Comparison of ENCODE assay signal across 9 cellular contexts in the genomic region with DNA sequence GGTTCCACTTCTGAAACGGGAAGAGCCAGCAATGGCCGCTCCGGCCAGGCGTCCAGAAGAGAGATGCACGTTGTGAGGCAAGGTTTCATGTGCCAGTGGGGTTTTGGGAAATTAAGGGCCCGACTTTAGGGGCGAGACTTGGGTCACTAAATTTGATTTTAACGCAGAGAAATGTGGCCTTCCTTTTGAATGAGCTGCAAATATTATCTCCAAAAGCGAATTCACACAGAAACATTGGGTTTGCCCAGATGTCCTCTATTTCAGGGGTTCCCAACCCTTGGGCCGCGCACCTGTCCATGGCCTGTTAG. TPM values are rescaled to one million over a fixed set of nuclear protein-coding genes. Genes with fewer than 3 reads are reported as not detected.
DNase-seq lines count a peak whose midpoint lies in the region; ATAC-seq and TF ChIP-seq lines count a peak whose summit lies in the region.
"Had no signal": no experiment of that assay in that cellular context is flagged by ENCODE, and none has a peak within 500 bp of the region (broad histone marks: within the 10 kb centered on the region; RNA-seq: fewer than 3 reads in every experiment).

No MANE protein-coding gene starts in this region.

- CTCF ChIA-PET in CD8-positive, alpha-beta T cell (lab: Charles Lee), result interaction anchor here (0.8 to 7.3 kb wide), 13 partner anchors 10 to 338 kb away, joined by 3 to 68 read pairs (median 6); a partner anchor contains a TSS
- CTCF ChIA-PET in Panc1 (lab: Charles Lee), result interaction anchor here (1.5 kb wide), 2 partner anchors 19 to 289 kb away, joined by 4 to 6 read pairs; no protein-coding TSS in a partner anchor

- no peaks in the 10 kb centered on the region for H3K9me3 ChIP-seq in CD8-positive, alpha-beta T cell (ENCODE audit: low read length)
- H3K9me3 ChIP-seq in Panc1 (ENCODE audit: control insufficient read depth, insufficient read depth, low read depth, low read length), result no peaks in the 10 kb centered on the region
- H3K9me3 ChIP-seq in psoas muscle, result no peaks in the 10 kb centered on the region

- in situ Hi-C loops in Panc1 (cut with HindIII; ENCODE audit: low pct_unique_long_range_greater_than_20kb, low sequenced_read_pairs), result no loop called here

- H3K36me3 ChIP-seq in CD8-positive, alpha-beta T cell (ENCODE audit: insufficient read depth, low read length), result no peaks in the 10 kb centered on the region
- H3K36me3 ChIP-seq in Panc1 (ENCODE audit: control insufficient read depth, insufficient read depth, low read length), result no peaks in the 10 kb centered on the region
- H3K36me3 ChIP-seq in psoas muscle (ENCODE audit: insufficient read depth in 1 of 2, low read depth in 1 of 2), result no peaks in the 10 kb centered on the region

- H3K4me1 Mint-ChIP-seq in CD8-positive, alpha-beta T cell (ENCODE audit: low read depth), result peaks cover 29% of the 10 kb centered on the region

- 0 to 1% (median 0%) methylated on average over 11 of the region's 11 CpGs for WGBS in psoas muscle, 3 donors

- ATAC-seq in CD8-positive, alpha-beta T cell, result no peak
- ATAC-seq in Panc1, result no peak
- ATAC-seq in psoas muscle, result no peak
- ATAC-seq in HG03432 (IDR thresholded peaks at IDR 0.05; ENCODE audit: unreplicated experiment), result no peak
- ATAC-seq in GM21360 (IDR thresholded peaks at IDR 0.05; ENCODE audit: unreplicated experiment), result no peak

- H3K27me3 Mint-ChIP-seq in CD8-positive, alpha-beta T cell (ENCODE audit: low read depth), result no peaks in the 10 kb centered on the region
- H3K27me3 Mint-ChIP-seq: stimulated activated memory B cell treated with anti-CD40 and anti-IgM and Interleukin-4, amounts not matched to agents 10 μg/mL and 1 μg/mL and 100 μg/mL, for 72 hours had no signal

- peak overlapping the region; percentile 80 for H3K27ac ChIP-seq in CD8-positive, alpha-beta T cell (ENCODE audit: low read depth, low read length)
- peak overlapping the region; percentile 96 for H3K27ac ChIP-seq in Panc1 (ENCODE audit: low read length)
- peak overlapping the region; percentile 99 for H3K27ac ChIP-seq in psoas muscle

- POLR2A ChIA-PET in CD8-positive, alpha-beta T cell (lab: Charles Lee), result interaction anchor here (0.6 to 5.4 kb wide), 15 partner anchors 9 to 1241 kb away, joined by 3 to 33 read pairs (median 6); a partner anchor contains a TSS
- POLR2A ChIA-PET in Panc1 (lab: Charles Lee), result interaction anchor here (0.8 kb wide), 1 partner anchor 339 kb away, joined by 4 read pairs; no protein-coding TSS in a partner anchor

- H3K27me3 ChIP-seq in CD8-positive, alpha-beta T cell (ENCODE audit: insufficient read depth, low read length), result no peaks in the 10 kb centered on the region
- no peaks in the 10 kb centered on the region for H3K27me3 ChIP-seq in Panc1 (ENCODE audit: control insufficient read depth, insufficient read depth, low read length)
- no peaks in the 10 kb centered on the region for H3K27me3 ChIP-seq in psoas muscle (ENCODE audit: insufficient read depth in 3 of 3, low read length in 2 of 3)

- DNase-seq in CD8-positive, alpha-beta T cell, result no peak
- DNase-seq in Panc1 (ENCODE audit: low read depth, low spot score), result no peak
- no peak for DNase-seq in fibroblast of pulmonary artery (ENCODE audit: low read depth)
- DNase-seq in psoas muscle, result no peak
- no peak for DNase-seq in UCSD-AML1 (lab: John Stamatoyannopoulos, UW; ENCODE audit: unreplicated experiment)
- no peak for DNase-seq in Ammon's horn (ENCODE audit: low spot score)

- no peak overlapping the region for H3K4me3 Mint-ChIP-seq in CD8-positive, alpha-beta T cell
- H3K4me3 Mint-ChIP-seq: stimulated activated memory B cell treated with anti-CD40 and anti-IgM and Interleukin-4, amounts not matched to agents 10 μg/mL and 1 μg/mL and 100 μg/mL, for 72 hours had no signal

- no peak overlapping the region for H3K27ac Mint-ChIP-seq in CD8-positive, alpha-beta T cell
- H3K27ac Mint-ChIP-seq: stimulated activated memory B cell treated with anti-CD40 and anti-IgM and Interleukin-4, amounts not matched to agents 10 μg/mL and 1 μg/mL and 100 μg/mL, for 72 hours had no signal

- intact Hi-C loops in CD8-positive, alpha-beta T cell (cut with DNase I, micrococcal nuclease), result loop anchor here (1.0 to 5.0 kb wide), 11 partner anchors 19 to 420 kb away; a partner anchor contains a TSS
- intact Hi-C loops in Panc1 (cut with micrococcal nuclease; ENCODE audit: unreplicated experiment), result loop anchor here (5.0 kb wide), 1 partner anchor 70 kb away; no protein-coding TSS in a partner anchor
- intact Hi-C loops in psoas muscle (cut with DNase I), result loop anchor here (5.0 to 10.0 kb wide), 7 partner anchors 50 to 423 kb away; a partner anchor contains a TSS

- H3K4me3 ChIP-seq in CD8-positive, alpha-beta T cell (ENCODE audit: low read depth, low read length), result peak overlapping the region; percentile 93
- H3K4me3 ChIP-seq in Panc1 (ENCODE audit: low read depth in 2 of 2, low read length in 2 of 2) (peak overlapping the region; percentile 81 to 97), fibroblast of pulmonary artery (replicated peaks; ENCODE audit: low read depth, low read length) (peak overlapping the region; percentile 83), psoas muscle (peak overlapping the region; percentile 89)

- H3K9me3 Mint-ChIP-seq in CD8-positive, alpha-beta T cell, result no peaks in the 10 kb centered on the region
- H3K9me3 Mint-ChIP-seq: stimulated activated memory B cell treated with anti-CD40 and anti-IgM and Interleukin-4, amounts not matched to agents 10 μg/mL and 1 μg/mL and 100 μg/mL, for 72 hours had no signal

- peaks cover 4% of the 10 kb centered on the region for H3K36me3 Mint-ChIP-seq in CD8-positive, alpha-beta T cell
- H3K36me3 Mint-ChIP-seq: stimulated activated memory B cell treated with anti-CD40 and anti-IgM and Interleukin-4, amounts not matched to agents 10 μg/mL and 1 μg/mL and 100 μg/mL, for 72 hours had no signal

- TSS peak; percentile 87 for BruUV-seq in Panc1 (replicated peaks; lab: Mats Ljungman, UMichigan)

- TF ChIP-seq CTCF in CD8-positive, alpha-beta T cell (IDR thresholded peaks at IDR 0.05), result no peak
- TF ChIP-seq CTCF in Panc1 (IDR thresholded peaks at IDR 0.05) (no peak), fibroblast of pulmonary artery (IDR thresholded peaks at IDR 0.05; ENCODE audit: low read length, missing control alignments) (no peak), psoas muscle (IDR thresholded peaks at IDR 0.05) (no peak)

- H3K4me1 ChIP-seq in CD8-positive, alpha-beta T cell (ENCODE audit: insufficient read depth, low read length), result peaks cover 24% of the 10 kb centered on the region
- H3K4me1 ChIP-seq in Panc1 (ENCODE audit: control insufficient read depth, insufficient read depth, low read length), result peaks cover 3% of the 10 kb centered on the region
- peaks cover 15% of the 10 kb centered on the region for H3K4me1 ChIP-seq in psoas muscle

RNA-seq across cellular contexts. Expression of a gene that starts 2.3 kb away (rescaled TPM):
- total RNA-seq in CD8-positive, alpha-beta T cell, result under 1 TPM; 0.19 to 0.27 TPM
- total RNA-seq in Panc1 (2021; ENCODE audit: unreplicated experiment), result 3.3 TPM
- 3.3 TPM for polyA plus RNA-seq in Panc1 (2012; ENCODE audit: insufficient read length)
- total RNA-seq in psoas muscle, result 10 to 100 TPM in 1 of 4 donors, 1 to 10 TPM in 2, under 1 TPM in 1; 0.77 to 11.1 (median 4.2) TPM
- 10 to 100 TPM in 1 of 3 donors, 1 to 10 TPM in 2; 7.6 to 10.7 (median 8.6) TPM for polyA plus RNA-seq in psoas muscle

RNA-seq across cellular contexts. Expression of a gene that starts 6.5 kb away (rescaled TPM):
- under 1 TPM; 0.33 to 0.60 TPM for total RNA-seq in CD8-positive, alpha-beta T cell
- total RNA-seq in Panc1 (2021; ENCODE audit: unreplicated experiment), result 1.9 TPM
- 3.8 TPM for polyA plus RNA-seq in Panc1 (2012; ENCODE audit: insufficient read length)
- total RNA-seq in psoas muscle, result 1 to 10 TPM; 1.3 to 6.5 (median 1.8) TPM
- 1 to 10 TPM; 3.5 to 4.8 (median 3.5) TPM for polyA plus RNA-seq in psoas muscle

RNA-seq across cellular contexts. Expression of a gene that starts 40.6 kb away (rescaled TPM):
- total RNA-seq in CD8-positive, alpha-beta T cell, result not detected
- total RNA-seq in Panc1 (2021; ENCODE audit: unreplicated experiment) (not detected), psoas muscle (not detected)
- polyA plus RNA-seq in Panc1 (2012; ENCODE audit: insufficient read length), result not detected
- polyA plus RNA-seq in psoas muscle, result not detected
